ENCODE assay signal across 23 cellular contexts in the genomic region with DNA sequence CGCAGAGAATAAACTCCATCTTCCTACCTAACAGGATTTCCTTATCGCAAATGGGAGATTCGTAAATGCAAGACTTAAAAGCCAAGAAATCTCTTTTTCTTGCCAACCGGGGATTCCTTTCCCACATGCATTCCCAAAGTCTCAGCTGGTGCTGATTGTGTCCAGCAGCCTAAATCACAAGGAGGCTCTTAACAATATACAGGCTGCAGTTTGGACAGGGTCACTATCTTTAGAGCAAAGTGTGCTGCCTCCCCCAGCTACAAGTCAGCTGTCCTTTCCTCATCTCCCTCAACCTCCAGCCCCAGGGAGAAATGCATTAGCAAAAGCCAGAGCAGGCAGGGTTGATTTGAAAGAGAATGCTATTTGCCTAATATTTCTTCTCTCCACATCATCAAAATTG.
"Had no signal": no experiment of that assay in that cellular context is flagged by ENCODE, and none has a peak within 500 bp of the region (broad histone marks: within the 10 kb centered on the region; RNA-seq: fewer than 3 reads in every experiment).

No MANE protein-coding gene starts in this region.

- H3K4me3 ChIP-seq: esophagus muscularis mucosa, hepatocyte, lung, psoas muscle, right lobe of liver, stomach, thoracic aorta, transverse colon had no signal

- H3K36me3 Mint-ChIP-seq: naive thymus-derived CD4-positive, alpha-beta T cell had no signal

- FAIRE-seq: kidney had no signal

- H3K4me2 ChIP-seq: hepatocyte had no signal

- H3K4me1 Mint-ChIP-seq: naive thymus-derived CD4-positive, alpha-beta T cell had no signal

- H3K4me1 ChIP-seq: esophagus muscularis mucosa, psoas muscle, right lobe of liver, stomach, transverse colon had no signal

- H3K27ac ChIP-seq: epithelial cell of prostate, esophagus muscularis mucosa, foreskin keratinocyte, hepatocyte, neutrophil, psoas muscle, right lobe of liver, stomach, thoracic aorta, transverse colon had no signal

- H3K9me3 ChIP-seq: esophagus muscularis mucosa, neutrophil, psoas muscle, right lobe of liver, stomach, thoracic aorta, transverse colon had no signal

- H3K36me3 ChIP-seq: esophagus muscularis mucosa, neutrophil, right lobe of liver, stomach, thoracic aorta, transverse colon had no signal

- H3K79me2 ChIP-seq: hepatocyte had no signal

- H3K27ac Mint-ChIP-seq: naive thymus-derived CD4-positive, alpha-beta T cell; nephron progenitor cell had no signal

- H3K27me3 ChIP-seq: hepatocyte, neutrophil, right lobe of liver, stomach, transverse colon had no signal

- H2AFZ ChIP-seq: hepatocyte had no signal

- ATAC-seq: foreskin keratinocyte; left cardiac atrium; left ventricle myocardium superior; naive thymus-derived CD4-positive, alpha-beta T cell; psoas muscle; right lobe of liver had no signal

- DNase-seq: effector memory CD4-positive, alpha-beta T cell; foreskin keratinocyte; head of caudate nucleus; kidney; left cardiac atrium; left ventricle myocardium superior; mesendoderm; naive thymus-derived CD4-positive, alpha-beta T cell; nephron progenitor cell; psoas muscle; retina; right lobe of liver; stimulated activated CD4-positive, alpha-beta T cell treated with anti-CD3 and anti-CD28 coated beads, Interleukin-12 subunit alpha, Interleukin-12 subunit beta, amount 100 ng/mL, for 4 hours; stimulated activated naive CD4-positive, alpha-beta T cell; stomach; substantia nigra; transverse colon had no signal

- H3K4me3 Mint-ChIP-seq: naive thymus-derived CD4-positive, alpha-beta T cell; nephron progenitor cell had no signal
